Comparison of ENCODE assay signal across 8 cellular contexts in the genomic region with DNA sequence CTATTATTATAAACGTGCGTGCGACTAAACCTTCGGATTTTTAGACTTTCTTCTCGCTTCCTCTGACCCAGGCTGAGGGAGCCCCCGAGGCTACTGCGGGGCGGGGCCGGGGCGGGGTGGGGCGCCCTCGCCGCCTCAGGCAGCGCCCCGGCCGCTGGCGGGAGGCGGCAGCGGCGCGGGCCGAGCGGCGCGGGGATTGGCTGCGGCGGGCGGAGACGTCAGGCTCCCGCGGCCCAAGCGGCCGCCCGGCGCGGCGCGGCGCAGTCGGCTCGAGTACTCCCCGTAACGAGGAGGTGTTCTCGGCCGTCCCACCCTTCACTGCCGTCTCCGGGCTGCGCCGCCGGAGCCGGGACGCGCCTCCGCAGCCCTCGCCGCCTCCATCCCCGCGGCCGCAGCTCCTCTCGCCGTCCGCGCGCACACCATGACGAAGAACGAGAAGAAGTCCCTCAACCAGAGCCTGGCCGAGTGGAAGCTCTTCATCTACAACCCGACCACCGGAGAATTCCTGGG. TPM values are rescaled to one million over a fixed set of nuclear protein-coding genes. Genes with fewer than 3 reads are reported as not detected.
A peak's percentile ranks its signal among the peaks of the same experiment; 100 is the strongest.
DNase-seq lines count a peak whose midpoint lies in the region; ATAC-seq, FAIRE-seq and TF ChIP-seq lines count a peak whose summit lies in the region.

TSS of gene ATP1B3 (plus strand) at position 263 of the 510 bp plus-strand sequence. CDS start at position 422, 159 bp downstream.

- H3K27me3 ChIP-seq in adrenal gland (no peaks in the 10 kb centered on the region), left ventricle myocardium inferior (ENCODE audit: low read depth) (no peaks in the 10 kb centered on the region), psoas muscle (ENCODE audit: insufficient read depth in 3 of 3, low read length in 2 of 3) (no peaks in the 10 kb centered on the region)

- ATAC-seq in HG02610 (IDR thresholded peaks at IDR 0.05; ENCODE audit: unreplicated experiment) (peak; percentile 77), psoas muscle (peak; percentile 90 to 93 (median 92))

- DNase-seq in GM12891 (ENCODE audit: insufficient read length, low spot score), result peak; percentile 84
- DNase-seq in NCI-H1092 (lab: John Stamatoyannopoulos, UW), result peak; percentile 76
- peak; percentile 83 to 91 (median 86) for DNase-seq in adrenal gland
- DNase-seq in left ventricle myocardium inferior, result peak; percentile 85
- peak; percentile 86 to 92 for DNase-seq in psoas muscle
- DNase-seq in ureter (ENCODE audit: low spot score), result peak; percentile 85

- H3K27ac ChIP-seq in adrenal gland, result peak within 1 kb of the TSS; percentile 92 to 99 (median 97)
- peak within 1 kb of the TSS; percentile 100 for H3K27ac ChIP-seq in left ventricle myocardium inferior (replicated peaks)
- H3K27ac ChIP-seq in psoas muscle, result peak within 1 kb of the TSS; percentile 89

- FAIRE-seq in GM12891 (lab: Jason Lieb, UNC), result peak; percentile 81

- H3K36me3 ChIP-seq in adrenal gland (replicated peaks in 1 of 2) (no peaks in the 10 kb centered on the region), left ventricle myocardium inferior (no peaks in the 10 kb centered on the region), psoas muscle (ENCODE audit: insufficient read depth in 1 of 2, low read depth in 1 of 2) (no peaks in the 10 kb centered on the region)

- WGBS in adrenal gland, 4 donors, result 0 to 1% (median 0%) methylated on average over 9 to 69 of the region's 69 CpGs
- 0 to 1% (median 0%) methylated on average over 58 to 69 of the region's 69 CpGs for WGBS in psoas muscle, 3 donors

- TF ChIP-seq POLR2A in GM12891 (IDR thresholded peaks at IDR 0.05; ENCODE audit: low read depth, low read length) (peak; percentile 88), adrenal gland (IDR thresholded peaks at IDR 0.05) (peak; percentile 92 to 98)

- intact Hi-C loops in T-helper 1 cell treated with Interleukin-12 subunit alpha and Interleukin-12 subunit beta and Interleukin-4 antibody, amounts not matched to agents 30 ng/mL and 1 ng/mL, for 36 hours (cut with micrococcal nuclease), result loop anchor here (1.0 to 5.0 kb wide), 13 partner anchors 80 to 1971 kb away; partner anchors contain the start of genes ATR, GK5, PXYLP1 and RASA2
- intact Hi-C loops in adrenal gland (cut with DNase I), result loop anchor here (10.0 kb wide), 2 partner anchors 82 to 142 kb away; partner anchors contain the start of gene RNF7 (in 1 of the 2)
- intact Hi-C loops in left ventricle myocardium inferior (cut with micrococcal nuclease), result loop anchor here (10.0 kb wide), 1 partner anchor 142 kb away; the partner anchor contains the start of gene RNF7
- intact Hi-C loops in psoas muscle (cut with DNase I), result loop anchor here (1.0 kb wide), 1 partner anchor 138 kb away; the partner anchor contains the start of gene RNF7 (in 2 of the 2)

- no peaks in the 10 kb centered on the region for H3K9me3 ChIP-seq in adrenal gland (replicated peaks in 1 of 3)
- H3K9me3 ChIP-seq in left ventricle myocardium inferior (replicated peaks), result no peaks in the 10 kb centered on the region
- no peaks in the 10 kb centered on the region for H3K9me3 ChIP-seq in psoas muscle

- TF ChIP-seq CTCF in adrenal gland (IDR thresholded peaks at IDR 0.05), result peak in 2 of 6 experiments; percentile 2 to 25
- no peak for TF ChIP-seq CTCF in left ventricle myocardium inferior (IDR thresholded peaks at IDR 0.05; ENCODE audit: borderline replicate concordance)
- TF ChIP-seq CTCF in psoas muscle (IDR thresholded peaks at IDR 0.05), result no peak

- peak within 1 kb of the TSS; percentile 82 to 97 (median 90) for H3K4me3 ChIP-seq in adrenal gland
- peak within 1 kb of the TSS; percentile 95 for H3K4me3 ChIP-seq in left ventricle myocardium inferior
- H3K4me3 ChIP-seq in psoas muscle, result peak within 1 kb of the TSS; percentile 82

- peaks cover 19 to 40% of the 10 kb centered on the region in 2 donors for H3K4me1 ChIP-seq in adrenal gland (replicated peaks in 1 of 2)
- peaks cover 46% of the 10 kb centered on the region for H3K4me1 ChIP-seq in left ventricle myocardium inferior
- peaks cover 24% of the 10 kb centered on the region for H3K4me1 ChIP-seq in psoas muscle

TF ChIP-seq in GM12891, 5 proteins besides CTCF, POLR2A, EP300 and RAD21:
- TF ChIP-seq SPI1 (IDR thresholded peaks at IDR 0.05; ENCODE audit: low read depth, low read length) (peak; percentile 42), PAX5 (IDR thresholded peaks at IDR 0.05; ENCODE audit: insufficient read depth, low read length, severe bottlenecking) (no peak), POLR2AphosphoS5 (IDR thresholded peaks at IDR 0.05; ENCODE audit: low read depth, low read length) (peak; percentile 94), POU2F2 (IDR thresholded peaks at IDR 0.05; ENCODE audit: low read depth, low read length) (no peak), TAF1 (IDR thresholded peaks at IDR 0.05; ENCODE audit: low read depth, low read length) (peak; percentile 92)

RNA-seq across cellular contexts. Expression of gene ATP1B3, which starts in this region (rescaled TPM):
- polyA plus RNA-seq in GM12891 (2012; ENCODE audit: low read depth, missing spikeins), result 72.8 TPM
- 104 and 115 TPM in 2 replicates for total RNA-seq in T-helper 1 cell treated with Interleukin-12 subunit alpha and Interleukin-12 subunit beta and Interleukin-4 antibody, amounts not matched to agents 30 ng/mL and 1 ng/mL, for 36 hours
- total RNA-seq in adrenal gland (100 to 1,000 TPM in 3 of 8 donors, 10 to 100 TPM in 5; 65.2 to 300 (median 87.6) TPM), left ventricle myocardium inferior (34.5 TPM), psoas muscle (10 to 100 TPM; 19.9 to 57.0 (median 31.6) TPM), ureter (113 TPM)
- polyA plus RNA-seq in adrenal gland (100 to 1,000 TPM; 167 to 216 (median 187) TPM), psoas muscle (10 to 100 TPM; 24.2 to 68.2 (median 51.1) TPM)

Comparison
In these comparisons a context has a peak if more than half of its experiments do, and no peak if none do; other contexts are left out.
1. Peak in every context shown above with its lines: DNase-seq, ATAC-seq, H3K4me3 ChIP-seq and H3K27ac ChIP-seq.